Comparison of ENCODE assay signal across 14 cellular contexts in genomic region chr1:230306158-230306557, GRCh38.
DNase-seq lines count a peak whose midpoint lies in the region; ATAC-seq, FAIRE-seq and TF ChIP-seq lines count a peak whose summit lies in the region.
"Had no signal": no experiment of that assay in that cellular context is flagged by ENCODE, and none has a peak within 500 bp of the region (broad histone marks: within the 10 kb centered on the region; RNA-seq: fewer than 3 reads in every experiment).

No MANE protein-coding gene starts in this region.

- H3K4me1 ChIP-seq in small intestine (ENCODE audit: control insufficient read depth in 2 of 2, insufficient read depth in 1 of 2, low read depth in 1 of 2, low read length in 1 of 2) (peaks cover 0 to 3% of the 10 kb centered on the region in 2 donors), GM23338 (ENCODE audit: insufficient read depth) (no peaks in the 10 kb centered on the region), right cardiac atrium (ENCODE audit: control insufficient read depth, insufficient read depth, low read length) (peaks cover 6% of the 10 kb centered on the region)

- no peak overlapping the region for H3K4me2 ChIP-seq in GM23338

- H3K27me3 Mint-ChIP-seq in effector memory CD8-positive, alpha-beta T cell: peaks cover 5 to 33% of the 10 kb centered on the region in 2 donors
- peaks cover 13% of the 10 kb centered on the region for H3K27me3 Mint-ChIP-seq in GM23338 (ENCODE audit: insufficient read depth, low read depth, poor library complexity)

- peaks cover 3 to 4% of the 10 kb centered on the region in 2 donors for H3K4me1 Mint-ChIP-seq in effector memory CD8-positive, alpha-beta T cell (ENCODE audit: low read depth in 2 of 2)
- H3K4me1 Mint-ChIP-seq in GM23338: peaks cover 8% of the 10 kb centered on the region; the same call in 2 of the 3 replicates

- ATAC-seq in GM18498 (IDR thresholded peaks at IDR 0.05; ENCODE audit: unreplicated experiment) (peak; percentile 62), GM19463 (IDR thresholded peaks at IDR 0.05; ENCODE audit: unreplicated experiment) (peak; percentile 65), HG03469 (IDR thresholded peaks at IDR 0.05; ENCODE audit: unreplicated experiment) (peak; percentile 65), GM23338 (no peak), right cardiac atrium (no peak)
- ATAC-seq in effector memory CD8-positive, alpha-beta T cell (replicated peaks): peak; percentile 33
- ATAC-seq: HepG2, SK-N-SH treated with all-trans-retinoic acid at 6 μM for 48 hours had no signal

- H3K36me3 ChIP-seq in small intestine (ENCODE audit: control insufficient read depth in 2 of 2, insufficient read depth in 2 of 2, low read length in 2 of 2): no peaks in the 10 kb centered on the region
- no peaks in the 10 kb centered on the region for H3K36me3 ChIP-seq in GM23338 (ENCODE audit: insufficient read depth)

- H3K36me3 Mint-ChIP-seq in effector memory CD8-positive, alpha-beta T cell (ENCODE audit: insufficient read depth): no peaks in the 10 kb centered on the region
- H3K36me3 Mint-ChIP-seq in GM23338 (ENCODE audit: low read depth): no peaks in the 10 kb centered on the region
- H3K36me3 Mint-ChIP-seq: activated naive CD8-positive, alpha-beta T cell had no signal

- H3K79me2 ChIP-seq in GM23338 (replicated peaks; ENCODE audit: insufficient read depth): no peaks in the 10 kb centered on the region

- H4K20me1 ChIP-seq in GM23338 (replicated peaks; ENCODE audit: insufficient read depth): no peaks in the 10 kb centered on the region

- H3K9me3 ChIP-seq in small intestine (ENCODE audit: control insufficient read depth, low read depth) (no peaks in the 10 kb centered on the region), right cardiac atrium (ENCODE audit: control insufficient read depth, low read length) (no peaks in the 10 kb centered on the region)

- H2AFZ ChIP-seq in GM23338: no peak overlapping the region

- no peaks in the 10 kb centered on the region for H3K9me3 Mint-ChIP-seq in effector memory CD8-positive, alpha-beta T cell
- no peaks in the 10 kb centered on the region for H3K9me3 Mint-ChIP-seq in GM23338
- H3K9me3 Mint-ChIP-seq: neural crest cell had no signal

- H3K4me3 Mint-ChIP-seq in effector memory CD8-positive, alpha-beta T cell: no peak overlapping the region
- H3K4me3 Mint-ChIP-seq in GM23338: no peak overlapping the region
- H3K4me3 Mint-ChIP-seq: activated naive CD8-positive, alpha-beta T cell; neural crest cell had no signal

- H3K27ac ChIP-seq in small intestine (ENCODE audit: low read depth in 1 of 2, low read length in 1 of 2) (no peak overlapping the region), GM23338 (ENCODE audit: low read depth) (no peak overlapping the region), right cardiac atrium (ENCODE audit: low read length) (no peak overlapping the region)

- WGBS in small intestine, 3 donors: 61 to 72% (median 63%) methylated on average over 4 of the region's 4 CpGs
- WGBS in right cardiac atrium: 76% methylated on average over 4 of the region's 4 CpGs

- no peak for FAIRE-seq in small intestine (lab: Jason Lieb, UNC)
- FAIRE-seq: HepG2 had no signal

- H3K27ac Mint-ChIP-seq in effector memory CD8-positive, alpha-beta T cell: no peak overlapping the region
- H3K27ac Mint-ChIP-seq in GM23338: no peak overlapping the region
- H3K27ac Mint-ChIP-seq: activated naive CD8-positive, alpha-beta T cell had no signal

- H3K4me3 ChIP-seq in small intestine (ENCODE audit: low read depth in 1 of 2, low read length in 2 of 2) (no peak overlapping the region), GM23338 (no peak overlapping the region), right cardiac atrium (ENCODE audit: low read length) (no peak overlapping the region)

- H3F3A ChIP-seq in GM23338 (replicated peaks; ENCODE audit: low read depth): no peaks in the 10 kb centered on the region

- no peak for TF ChIP-seq CTCF in GM23338 (conservative IDR thresholded peaks at IDR 0.05; ENCODE audit: low read depth in 2 of 2)

- intact Hi-C loops in right cardiac atrium (cut with DNase I): loop anchor here in 2 of 4 donors (10.0 kb wide), 2 partner anchors 81 to 461 kb away; no protein-coding TSS in a partner anchor

- no peak for DNase-seq in effector memory CD8-positive, alpha-beta T cell
- DNase-seq in small intestine (no peak), H4 (ENCODE audit: low spot score) (no peak), GM23338 (ENCODE audit: low spot score) (no peak), right cardiac atrium (no peak)
- DNase-seq: DMS79 treated with DMSO at 0.1 percent for 48 hours, NCI-H226 had no signal

- H3K9me2 ChIP-seq in GM23338 (ENCODE audit: insufficient read depth): no peaks in the 10 kb centered on the region

- H3K27me3 ChIP-seq in small intestine (ENCODE audit: control insufficient read depth in 2 of 2, insufficient read depth in 2 of 2, low read length in 2 of 2) (no peaks in the 10 kb centered on the region), GM23338 (ENCODE audit: insufficient read depth) (no peaks in the 10 kb centered on the region), right cardiac atrium (ENCODE audit: control insufficient read depth, insufficient read depth) (no peaks in the 10 kb centered on the region)

TF ChIP-seq in GM23338, 12 proteins besides CTCF, POLR2A, EP300 and RAD21 (continues in another document):
- TF ChIP-seq, protein P1, sequence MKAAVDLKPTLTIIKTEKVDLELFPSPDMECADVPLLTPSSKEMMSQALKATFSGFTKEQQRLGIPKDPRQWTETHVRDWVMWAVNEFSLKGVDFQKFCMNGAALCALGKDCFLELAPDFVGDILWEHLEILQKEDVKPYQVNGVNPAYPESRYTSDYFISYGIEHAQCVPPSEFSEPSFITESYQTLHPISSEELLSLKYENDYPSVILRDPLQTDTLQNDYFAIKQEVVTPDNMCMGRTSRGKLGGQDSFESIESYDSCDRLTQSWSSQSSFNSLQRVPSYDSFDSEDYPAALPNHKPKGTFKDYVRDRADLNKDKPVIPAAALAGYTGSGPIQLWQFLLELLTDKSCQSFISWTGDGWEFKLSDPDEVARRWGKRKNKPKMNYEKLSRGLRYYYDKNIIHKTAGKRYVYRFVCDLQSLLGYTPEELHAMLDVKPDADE (IDR thresholded peaks at IDR 0.05): no peak
- no peak for TF ChIP-seq ZNF331 (CRISPR knock-in tag; IDR thresholded peaks at IDR 0.05; ENCODE audit: low read depth)
- TF ChIP-seq ZNF462 (CRISPR knock-in tag; IDR thresholded peaks at IDR 0.05): no peak
- no peak for TF ChIP-seq EZH2 (IDR thresholded peaks at IDR 0.05; ENCODE audit: low read depth, unreplicated experiment)
- no peak for TF ChIP-seq STAT1 (IDR thresholded peaks at IDR 0.05; ENCODE audit: unreplicated experiment)
- no peak for TF ChIP-seq EZH2phosphoT487 (IDR thresholded peaks at IDR 0.05; ENCODE audit: unreplicated experiment)

Comparison
In these comparisons a context has a peak if more than half of its experiments do, and no peak if none do; other contexts are left out.
1. ATAC-seq: peak in GM18498 (single experiment), GM19463 (single experiment), HG03469 (single experiment) and effector memory CD8-positive, alpha-beta T cell (single experiment); none in GM23338 (single experiment) and right cardiac atrium (0 of 2).